Comparison of ENCODE assay signal across 23 cellular contexts in the genomic region with DNA sequence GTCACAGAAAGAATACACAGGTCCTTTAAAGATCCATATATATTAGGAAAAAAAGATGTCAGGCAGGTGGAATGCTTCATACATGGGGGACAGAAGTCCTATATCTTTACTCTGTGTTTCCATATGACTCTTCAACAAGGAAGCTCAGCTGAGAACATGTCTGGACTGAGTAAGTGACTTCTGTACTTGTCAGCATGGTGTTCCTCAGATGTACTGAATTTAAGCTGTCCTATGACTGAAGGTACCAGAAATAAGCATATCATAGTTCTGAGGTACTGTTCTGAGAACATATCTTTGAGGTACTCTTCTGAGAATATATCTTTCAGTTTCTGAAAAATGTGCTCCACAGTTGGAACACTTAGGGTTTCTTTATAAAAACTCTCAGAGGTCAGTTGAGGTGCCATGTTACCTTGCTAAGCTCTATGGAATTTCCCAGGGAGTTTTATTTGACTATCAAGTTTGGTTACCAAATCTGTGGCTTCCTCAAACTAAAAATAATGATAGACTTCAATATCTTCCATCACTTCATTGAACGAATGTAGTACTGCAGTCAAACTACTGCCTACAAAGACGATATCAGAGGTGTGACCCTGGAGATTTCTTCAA.
"Had no signal": no experiment of that assay in that cellular context is flagged by ENCODE, and none has a peak within 500 bp of the region (broad histone marks: within the 10 kb centered on the region; RNA-seq: fewer than 3 reads in every experiment).

No MANE protein-coding gene starts in this region.

- H3K27ac ChIP-seq: adrenal gland, body of pancreas, PC-9 had no signal

- H3K27me3 ChIP-seq: adrenal gland, body of pancreas had no signal

- H3K4me1 ChIP-seq: adrenal gland, body of pancreas had no signal

- ATAC-seq: activated CD8-positive, alpha-beta T cell treated with anti-CD3 and anti-CD28 coated beads, Interleukin-2, amount 10 ng/mL, durations not matched to agents 7 days and 5 days; body of pancreas; T-helper 17 cell; WTC11 had no signal

- H3K4me3 ChIP-seq: adrenal gland, body of pancreas, PC-9 had no signal

- H3K36me3 ChIP-seq: adrenal gland had no signal

- DNase-seq: activated CD4-positive, alpha-beta T cell treated with anti-CD3 and anti-CD28 coated beads for 48 hours; activated CD4-positive, alpha-beta T cell treated with anti-CD3 and anti-CD28 coated beads, Interleukin-2, amount 50 U/mL, for 4 hours; activated CD4-positive, CD25-positive, alpha-beta regulatory T cell treated with anti-CD3 and anti-CD28 coated beads, Interleukin-2, amount 50 U/mL, for 72 hours; activated CD8-positive, alpha-beta memory T cell treated with anti-CD3 and anti-CD28 coated beads, Interleukin-2, amount 50 U/mL, for 48 hours; activated CD8-positive, alpha-beta T cell treated with anti-CD3 and anti-CD28 coated beads, Interleukin-2, amount 10 ng/mL, durations not matched to agents 7 days and 5 days; activated naive CD4-positive, alpha-beta T cell treated with anti-CD3 and anti-CD28 coated beads, Interleukin-2, amount 50 U/mL, for 16 hours; activated naive CD8-positive, alpha-beta T cell treated with anti-CD3 and anti-CD28 coated beads, Interleukin-2, amount 10 ng/mL, durations not matched to agents 7 days and 5 days; activated T-cell treated with anti-CD3 and anti-CD28 coated beads, Interleukin-2, amount 50 U/mL, for 1 hour; adrenal gland; aorta; body of pancreas; central memory CD4-positive, alpha-beta T cell; NCI-H1105 treated with DMSO at 0.1 percent for 48 hours; NCI-H1436 treated with DMSO at 0.1 percent for 48 hours; NCI-H187; NCI-H2081 treated with DMSO at 0.1 percent for 48 hours; NCI-H446; NCI-H524; PC-9; SHP77 treated with DMSO at 0.1 percent for 48 hours; T-helper 17 cell; T-helper 9 cell had no signal

- H3K9me3 ChIP-seq: adrenal gland, body of pancreas had no signal
